In genomic region chr10:98074315-98074911, GRCh38 we compare ENCODE assay signal across 13 cellular contexts. TPM values are rescaled to one million over a fixed set of nuclear protein-coding genes. Genes with fewer than 3 reads are reported as not detected.
DNase-seq lines count a peak whose midpoint lies in the region; ATAC-seq and TF ChIP-seq lines count a peak whose summit lies in the region.
"Had no signal": no experiment of that assay in that cellular context is flagged by ENCODE, and none has a peak within 500 bp of the region (broad histone marks: within the 10 kb centered on the region; RNA-seq: fewer than 3 reads in every experiment).

No MANE protein-coding gene starts in this region.

- no peak overlapping the region for H4K5ac ChIP-seq in IMR-90 (ENCODE audit: low read depth, low read length)

- CTCF ChIA-PET in Calu3 (lab: Charles Lee) = no interaction called here
- CTCF ChIA-PET in IMR-90 (lab: Yijun Ruan, JAX) = no interaction called here
- CTCF ChIA-PET in activated CD8-positive, alpha-beta T cell treated with anti-CD3 and anti-CD28 coated beads, Interleukin-2, amount 10 ng/mL, durations not matched to agents 7 days and 5 days (lab: Charles Lee) = interaction anchor here (1.1 kb wide), 1 partner anchor 9 kb away, joined by 3 read pairs; no protein-coding TSS in a partner anchor

- no peak overlapping the region for H3K4me2 ChIP-seq in IMR-90 (ENCODE audit: low read depth, low read length)
- H3K4me2 ChIP-seq in hepatocyte = no peak overlapping the region
- H3K4me2 ChIP-seq: smooth muscle cell had no signal

- TF ChIP-seq CTCF in Calu3 (IDR thresholded peaks at IDR 0.05; ENCODE audit: unreplicated experiment) = no peak
- no peak for TF ChIP-seq CTCF in IMR-90 (conservative IDR thresholded peaks at IDR 0.05; ENCODE audit: low read depth, low read length)
- no peak for TF ChIP-seq CTCF in hepatocyte (IDR thresholded peaks at IDR 0.05; ENCODE audit: poor library complexity)
- no peak for TF ChIP-seq CTCF in uterus (IDR thresholded peaks at IDR 0.05)

- TF ChIP-seq POLR2A in IMR-90 (IDR thresholded peaks at IDR 0.05; ENCODE audit: low read depth, low read length) = no peak
- no peak for TF ChIP-seq POLR2A in uterus (IDR thresholded peaks at IDR 0.05)

- H3K4me3 ChIP-seq in IMR-90 (ENCODE audit: insufficient read depth, low read depth, low read length) (no peak overlapping the region), hepatocyte (no peak overlapping the region), uterus (no peak overlapping the region)
- H3K4me3 ChIP-seq: smooth muscle cell had no signal

- no peaks in the 10 kb centered on the region for H3K9me1 ChIP-seq in IMR-90 (ENCODE audit: insufficient read depth, low read length)

- no peak overlapping the region for H3K14ac ChIP-seq in IMR-90 (replicated peaks; ENCODE audit: low read depth, low read length)

- H3K23ac ChIP-seq in IMR-90 (ENCODE audit: low read depth, low read length) = no peak overlapping the region

- intact Hi-C loops in Calu3 (cut with micrococcal nuclease; ENCODE audit: unreplicated experiment) (no loop called here), IMR-90 (cut with micrococcal nuclease) (no loop called here), uterus (cut with DNase I; ENCODE audit: low total_unique reads) (no loop called here)

- H2AK9ac ChIP-seq in IMR-90 (replicated peaks; ENCODE audit: low read depth, low read length, poor library complexity) = no peak overlapping the region

- H3K4me3 Mint-ChIP-seq in Calu3 (ENCODE audit: low read depth, unreplicated experiment) = no peak overlapping the region
- H3K4me3 Mint-ChIP-seq in activated CD8-positive, alpha-beta T cell treated with anti-CD3 and anti-CD28 coated beads, Interleukin-2, amount 10 ng/mL, durations not matched to agents 7 days and 5 days = no peak overlapping the region

- H2BK15ac ChIP-seq in IMR-90 (ENCODE audit: low read depth, low read length) = no peak overlapping the region

- H3K18ac ChIP-seq in IMR-90 (ENCODE audit: low read depth, low read length) = no peak overlapping the region

- dilution Hi-C loops in IMR-90 (cut with HindIII; ENCODE audit: low sequenced_read_pairs, unreplicated experiment) = no loop called here

- no peaks in the 10 kb centered on the region for H4K20me1 ChIP-seq in IMR-90 (ENCODE audit: insufficient read depth, low read length)
- no peaks in the 10 kb centered on the region for H4K20me1 ChIP-seq in hepatocyte (ENCODE audit: insufficient read depth, poor library complexity, severe bottlenecking)

- no peaks in the 10 kb centered on the region for H3K36me3 ChIP-seq in IMR-90 (ENCODE audit: control insufficient read depth, insufficient read depth, low read length)
- no peaks in the 10 kb centered on the region for H3K36me3 ChIP-seq in hepatocyte (replicated peaks; ENCODE audit: insufficient read depth, low read depth)
- H3K36me3 ChIP-seq in uterus = no peaks in the 10 kb centered on the region

- in situ Hi-C loops in IMR-90 (cut with MboI; ENCODE audit: low sequenced_read_pairs) = no loop called here

- POLR2A ChIA-PET in IMR-90 (lab: Charles Lee; ENCODE audit: unreplicated experiment) = no interaction called here
- POLR2A ChIA-PET in activated CD8-positive, alpha-beta T cell treated with anti-CD3 and anti-CD28 coated beads, Interleukin-2, amount 10 ng/mL, durations not matched to agents 7 days and 5 days (lab: Charles Lee) = no interaction called here

- H3K56ac ChIP-seq in IMR-90 (ENCODE audit: extremely low read depth, insufficient read depth, low read length) = no peak overlapping the region

- H3K9ac ChIP-seq in IMR-90 (ENCODE audit: low read depth, low read length) = no peak overlapping the region

- H3K4me1 ChIP-seq in IMR-90 (ENCODE audit: control insufficient read depth, insufficient read depth, low read length) (no peaks in the 10 kb centered on the region), hepatocyte (ENCODE audit: insufficient read depth) (no peaks in the 10 kb centered on the region), uterus (no peaks in the 10 kb centered on the region)

- WGBS in IMR-90 (ENCODE audit: extremely low coverage in 2 of 2, insufficient read length in 1 of 2), 2 experiments = no CpG with 5 or more reads among the region's 2 CpGs
- 0% methylated on average over 2 of the region's 2 CpGs for WGBS in hepatocyte (ENCODE audit: low lambda C conversion rate, missing lambda C conversion rate)

- H3K27ac ChIP-seq in IMR-90 (ENCODE audit: insufficient read depth, low read length) = no peak overlapping the region
- H3K27ac ChIP-seq in hepatocyte = no peak overlapping the region
- H3K27ac ChIP-seq in uterus = no peak overlapping the region

- H3K79me2 ChIP-seq in hepatocyte = no peaks in the 10 kb centered on the region

- H2BK5ac ChIP-seq in IMR-90 (ENCODE audit: low read depth, low read length, poor library complexity, severe bottlenecking) = no peak overlapping the region

- H3K27me3 ChIP-seq in IMR-90 (ENCODE audit: control insufficient read depth, insufficient read depth, low read length) = no peaks in the 10 kb centered on the region
- peaks cover 12% of the 10 kb centered on the region for H3K27me3 ChIP-seq in hepatocyte
- H3K27me3 ChIP-seq in uterus = no peaks in the 10 kb centered on the region

- TF ChIP-seq RAD21 in IMR-90 (IDR thresholded peaks at IDR 0.05; ENCODE audit: low read length) = no peak

- no peak overlapping the region for H4K8ac ChIP-seq in IMR-90 (ENCODE audit: low read depth in 2 of 2, low read length in 2 of 2)

- H3K9me3 Mint-ChIP-seq in Calu3 (ENCODE audit: low read depth, unreplicated experiment) = no peaks in the 10 kb centered on the region
- no peaks in the 10 kb centered on the region for H3K9me3 Mint-ChIP-seq in activated CD8-positive, alpha-beta T cell treated with anti-CD3 and anti-CD28 coated beads, Interleukin-2, amount 10 ng/mL, durations not matched to agents 7 days and 5 days (ENCODE audit: insufficient read depth)

- no peak overlapping the region for H4K91ac ChIP-seq in IMR-90 (ENCODE audit: insufficient read depth, low read depth, low read length)

- peak; percentile 56; the same call in 1 of the 2 replicates for ATAC-seq in IMR-90 (ENCODE audit: low read depth)
- ATAC-seq in activated CD8-positive, alpha-beta T cell treated with anti-CD3 and anti-CD28 coated beads, Interleukin-2, amount 10 ng/mL, durations not matched to agents 7 days and 5 days = no peak
- ATAC-seq in HG03571 (IDR thresholded peaks at IDR 0.05; ENCODE audit: unreplicated experiment) = no peak
- no peak for ATAC-seq in GM21786 (IDR thresholded peaks at IDR 0.05; ENCODE audit: unreplicated experiment)

- H2BK120ac ChIP-seq in IMR-90 (ENCODE audit: low read depth, low read length) = no peak overlapping the region

- H3K79me1 ChIP-seq in IMR-90 (ENCODE audit: low read depth in 1 of 2, low read length in 2 of 2) = no peaks in the 10 kb centered on the region

- no peaks in the 10 kb centered on the region for H3K36me3 Mint-ChIP-seq in Calu3 (ENCODE audit: insufficient read depth, unreplicated experiment)
- H3K36me3 Mint-ChIP-seq in activated CD8-positive, alpha-beta T cell treated with anti-CD3 and anti-CD28 coated beads, Interleukin-2, amount 10 ng/mL, durations not matched to agents 7 days and 5 days (ENCODE audit: low read depth) = no peaks in the 10 kb centered on the region

- no peak overlapping the region for H3K4ac ChIP-seq in IMR-90 (ENCODE audit: low read depth, low read length)

- no peaks in the 10 kb centered on the region for H3K4me1 Mint-ChIP-seq in Calu3 (ENCODE audit: low read depth, unreplicated experiment)
- H3K4me1 Mint-ChIP-seq in activated CD8-positive, alpha-beta T cell treated with anti-CD3 and anti-CD28 coated beads, Interleukin-2, amount 10 ng/mL, durations not matched to agents 7 days and 5 days (ENCODE audit: low read depth) = no peaks in the 10 kb centered on the region

- no peak overlapping the region for H2AFZ ChIP-seq in IMR-90 (replicated peaks; ENCODE audit: low read length, poor library complexity)
- no peak overlapping the region for H2AFZ ChIP-seq in hepatocyte

- no peak overlapping the region for H2BK20ac ChIP-seq in IMR-90 (ENCODE audit: low read depth, low read length)

- H3K27me3 Mint-ChIP-seq in Calu3 (ENCODE audit: unreplicated experiment) = peaks cover 81% of the 10 kb centered on the region
- peaks cover 9% of the 10 kb centered on the region for H3K27me3 Mint-ChIP-seq in activated CD8-positive, alpha-beta T cell treated with anti-CD3 and anti-CD28 coated beads, Interleukin-2, amount 10 ng/mL, durations not matched to agents 7 days and 5 days (ENCODE audit: low read depth)

- H3K27ac Mint-ChIP-seq in Calu3 (ENCODE audit: unreplicated experiment) = no peak overlapping the region
- no peak overlapping the region for H3K27ac Mint-ChIP-seq in activated CD8-positive, alpha-beta T cell treated with anti-CD3 and anti-CD28 coated beads, Interleukin-2, amount 10 ng/mL, durations not matched to agents 7 days and 5 days

- DNase-seq in Calu3 (peak; percentile 3), IMR-90 (peak; percentile 21), hepatocyte (ENCODE audit: low spot score) (peak; percentile 32), GM19240 (ENCODE audit: insufficient read length, low spot score) (no peak), uterus (no peak)
- peak; percentile 44 for DNase-seq in activated CD8-positive, alpha-beta T cell treated with anti-CD3 and anti-CD28 coated beads, Interleukin-2, amount 10 ng/mL, durations not matched to agents 7 days and 5 days
- DNase-seq: activated T-cell treated with anti-CD3 and anti-CD28 coated beads for 4 hours, COR-L47, NCI-H510A treated with DMSO at 0.1 percent for 48 hours, T-helper 1 cell had no signal

- H3K9me2 ChIP-seq in hepatocyte (replicated peaks; ENCODE audit: insufficient read depth) = no peaks in the 10 kb centered on the region

- no peaks in the 10 kb centered on the region for H3K9me3 ChIP-seq in IMR-90 (ENCODE audit: control insufficient read depth, insufficient read depth, low read length)
- no peaks in the 10 kb centered on the region for H3K9me3 ChIP-seq in hepatocyte (ENCODE audit: low read depth)
- no peaks in the 10 kb centered on the region for H3K9me3 ChIP-seq in uterus

- BruUV-seq in Calu3 (replicated peaks; lab: Mats Ljungman, UMichigan) = no TSS peak
- BruUV-seq in IMR-90 (replicated peaks; lab: Mats Ljungman, UMichigan) = no TSS peak

- H2AK5ac ChIP-seq in IMR-90 (ENCODE audit: low read depth, low read length) = no peak overlapping the region

TF ChIP-seq in IMR-90, 13 proteins besides CTCF, POLR2A, EP300 and RAD21 (continues in another document):
- no peak for TF ChIP-seq BHLHE40 (IDR thresholded peaks at IDR 0.05; ENCODE audit: low read depth, low read length)

RNA-seq across cellular contexts. Expression of gene CRTAC1, which starts 44.0 kb away (rescaled TPM):
- total RNA-seq in Calu3 (2022) (not detected in 2 replicates), IMR-90 (2012; rRNA removed) (not detected in 2 replicates), hepatocyte (0.47 and 0.84 TPM in 2 replicates), uterus (1 to 10 TPM in 2 of 4 donors, under 1 TPM in 2; 0.26 to 7.5 (median 2.0) TPM)
- polyA plus RNA-seq in IMR-90 (2012; rRNA removed) (not detected in 2 replicates), hepatocyte (0.76 and 1.6 TPM in 2 replicates)
- polyA plus RNA-seq in IMR-90 (2012; cell fraction: cytosol; rRNA removed) = not detected in 2 replicates
- not detected in 2 replicates for polyA plus RNA-seq in IMR-90 (2012; cell fraction: nucleus; rRNA removed; ENCODE audit: low replicate concordance)
- not detected for total RNA-seq in activated CD8-positive, alpha-beta T cell treated with anti-CD3 and anti-CD28 coated beads, Interleukin-2, amount 10 ng/mL, durations not matched to agents 7 days and 5 days

Comparison
In these comparisons a context has a peak if more than half of its experiments do, and no peak if none do; other contexts are left out.
1. DNase-seq: peak in Calu3 (single experiment), IMR-90 (single experiment), activated CD8-positive, alpha-beta T cell treated with anti-CD3 and anti-CD28 coated beads, Interleukin-2, amount 10 ng/mL, durations not matched to agents 7 days and 5 days (single experiment) and hepatocyte (single experiment); none in GM19240 (single experiment) and uterus (0 of 2).